In genomic region chr18:48641981-48642380, GRCh38 we compare ENCODE assay signal across 21 cellular contexts.
"Had no signal": no experiment of that assay in that cellular context is flagged by ENCODE, and none has a peak within 500 bp of the region (broad histone marks: within the 10 kb centered on the region; RNA-seq: fewer than 3 reads in every experiment).

No MANE protein-coding gene starts in this region.

- H3K9ac ChIP-seq: parathyroid adenoma had no signal

- H3K4me3 ChIP-seq: colonic mucosa, lower lobe of right lung, spleen, testis had no signal

- H2AFZ ChIP-seq: parathyroid adenoma had no signal

- H3K4me1 ChIP-seq: colonic mucosa, lower lobe of right lung, parathyroid adenoma, spleen had no signal

- H3K9me3 ChIP-seq: colonic mucosa, lower lobe of right lung, neutrophil, spleen, testis had no signal

- H3K27ac ChIP-seq: colonic mucosa, epithelial cell of prostate, foreskin keratinocyte, lower lobe of right lung, neutrophil, parathyroid adenoma, spleen, testis, VCaP had no signal

- DNase-seq: activated CD4-positive, alpha-beta T cell treated with anti-CD3 and anti-CD28 coated beads, Interleukin-2, amount 50 U/mL, for 4 hours; activated CD4-positive, CD25-positive, alpha-beta regulatory T cell treated with anti-CD3 and anti-CD28 coated beads, Interleukin-2, amount 50 U/mL, for 72 hours; activated naive CD4-positive, alpha-beta T cell; activated naive CD8-positive, alpha-beta T cell treated with anti-CD3 and anti-CD28 coated beads for 36 hours; amniotic stem cell; caudate nucleus; colonic mucosa; endodermal cell; foreskin keratinocyte; head of caudate nucleus; lower lobe of right lung; spleen; stimulated activated CD4-positive, alpha-beta T cell treated with anti-CD3 and anti-CD28 coated beads, Interleukin-4, amount 100 ng/mL, for 4 hours; testis had no signal

- ATAC-seq: foreskin keratinocyte; lower lobe of right lung; natural killer cell treated with Interleukin-12 subunit alpha and Interleukin-12 subunit beta and Interleukin-15 and Interleukin-18, amount 100 ng/mL, for 72 hours; sciatic nerve; stimulated activated memory B cell treated with anti-CD40 and anti-IgM and Interleukin-4, amounts not matched to agents 10 μg/mL and 1 μg/mL and 100 μg/mL, for 72 hours had no signal

- H3K27me3 ChIP-seq: colonic mucosa, foreskin keratinocyte, neutrophil, spleen, testis had no signal

- H3K36me3 ChIP-seq: colonic mucosa, lower lobe of right lung, neutrophil had no signal
